ENCODE assay signal across 1 cellular context in genomic region chr7:128672927-128673517, GRCh38.
TF ChIP-seq lines count a peak whose summit lies in the region.

No MANE protein-coding gene starts in this region.

TF ChIP-seq in K562, 482 proteins besides CTCF, POLR2A, EP300 and RAD21 (continued from another document and continues in another):
- TF ChIP-seq ELK1 (CRISPR knock-in tag; IDR thresholded peaks at IDR 0.05) = no peak
- no peak for TF ChIP-seq CBFA2T2 (conservative IDR thresholded peaks at IDR 0.05)
- no peak for TF ChIP-seq NCOR1 (IDR thresholded peaks at IDR 0.05)
- no peak for TF ChIP-seq HINFP (tag; conservative IDR thresholded peaks at IDR 0.05; ENCODE audit: low read depth)
- TF ChIP-seq ZBTB34 (CRISPR knock-in tag; IDR thresholded peaks at IDR 0.05) = no peak
- no peak for TF ChIP-seq CHD7 (IDR thresholded peaks at IDR 0.05; ENCODE audit: low read depth, low read length)
- TF ChIP-seq TFAP4 (CRISPR knock-in tag; IDR thresholded peaks at IDR 0.05; ENCODE audit: borderline replicate concordance) = no peak
- 0 out of 2 replicates have a peak, but pooled peaks have one; percentile 22 for TF ChIP-seq ZNF232 (CRISPR knock-in tag; IDR thresholded peaks at IDR 0.05)
- TF ChIP-seq PRDM10 (IDR thresholded peaks at IDR 0.05; ENCODE audit: partially characterized antibody) = no peak
- 0 out of 2 replicates have a peak, but pooled peaks have one; percentile 32 for TF ChIP-seq CREB1 (IDR thresholded peaks at IDR 0.05)
- TF ChIP-seq CREB1 (CRISPR knock-in tag; IDR thresholded peaks at IDR 0.05) = no peak
- TF ChIP-seq TAF7 (tag; IDR thresholded peaks at IDR 0.05) = no peak
- TF ChIP-seq PTRF (tag; IDR thresholded peaks at IDR 0.05) = no peak
- peak; percentile 50; the same call in 1 of the 2 replicates for TF ChIP-seq ZFP91 (CRISPR knock-in tag; IDR thresholded peaks at IDR 0.05)
- TF ChIP-seq VEZF1 (CRISPR knock-in tag; IDR thresholded peaks at IDR 0.05) = no peak
- TF ChIP-seq ZNF384 (IDR thresholded peaks at IDR 0.05; ENCODE audit: low read depth, low read length) = no peak
- no peak for TF ChIP-seq CBX2 (IDR thresholded peaks at IDR 0.05; ENCODE audit: insufficient read depth, low read length, poor library complexity, severe bottlenecking)
- no peak for TF ChIP-seq FUS (optimal IDR thresholded peaks at IDR 0.05; ENCODE audit: low read depth, low read length)
- TF ChIP-seq KAT2B (IDR thresholded peaks at IDR 0.05; ENCODE audit: low read depth, low read length) = no peak
- no peak for TF ChIP-seq NCOA2 (IDR thresholded peaks at IDR 0.05; ENCODE audit: partially characterized antibody in 2 of 2)
- TF ChIP-seq ZNF41 (CRISPR knock-in tag; conservative IDR thresholded peaks at IDR 0.05) = no peak
- TF ChIP-seq CREB3 (tag; conservative IDR thresholded peaks at IDR 0.05; ENCODE audit: low read depth) = no peak
